ENCODE assay signal across 8 cellular contexts in genomic region chr1:181159451-181160151, GRCh38.
DNase-seq lines count a peak whose midpoint lies in the region; ATAC-seq and TF ChIP-seq lines count a peak whose summit lies in the region.

No MANE protein-coding gene starts in this region.

- H3K9me3 ChIP-seq in BLaER1: peaks cover 34% of the 10 kb centered on the region

- H3K4me1 ChIP-seq in BLaER1: peaks cover 19% of the 10 kb centered on the region

- TF ChIP-seq POLR2A in NB4 (IDR thresholded peaks at IDR 0.05; ENCODE audit: extremely low read depth, insufficient read length): no peak

- no peak overlapping the region for H3K9ac ChIP-seq in BLaER1

- H3K4me2 ChIP-seq in BLaER1: peak overlapping the region; percentile 77

- peak overlapping the region; percentile 79 for H3K27ac Mint-ChIP-seq in activated T-cell treated with anti-CD3 and anti-CD28 coated beads, Interleukin-2, amount 50 U/mL, for 24 hours

- peaks cover 37% of the 10 kb centered on the region for H3K4me1 Mint-ChIP-seq in activated T-cell treated with anti-CD3 and anti-CD28 coated beads, Interleukin-2, amount 50 U/mL, for 24 hours (ENCODE audit: low read depth)

- peaks cover 2% of the 10 kb centered on the region for H3K36me3 Mint-ChIP-seq in activated T-cell treated with anti-CD3 and anti-CD28 coated beads, Interleukin-2, amount 50 U/mL, for 24 hours (ENCODE audit: low read depth)

- H3K36me3 ChIP-seq in BLaER1: no peaks in the 10 kb centered on the region

- DNase-seq in NB4 (ENCODE audit: low read depth) (peak; percentile 58), iris pigment epithelial cell (ENCODE audit: low read depth) (peak; percentile 50), SIG-M5 (lab: John Stamatoyannopoulos, UW) (no peak)
- peak; percentile 63 for DNase-seq in activated T-cell treated with anti-CD3 and anti-CD28 coated beads, Interleukin-2, amount 50 U/mL, for 24 hours

- peaks cover 22% of the 10 kb centered on the region for H3K9me3 Mint-ChIP-seq in activated T-cell treated with anti-CD3 and anti-CD28 coated beads, Interleukin-2, amount 50 U/mL, for 24 hours

- H3K4me3 ChIP-seq in BLaER1: no peak overlapping the region
- H3K4me3 ChIP-seq in NB4 (ENCODE audit: low read depth, low read length): no peak overlapping the region

- no peaks in the 10 kb centered on the region for H4K20me1 ChIP-seq in BLaER1

- ATAC-seq in HG03571 (IDR thresholded peaks at IDR 0.05; ENCODE audit: unreplicated experiment) (no peak), GM21367 (IDR thresholded peaks at IDR 0.05; ENCODE audit: unreplicated experiment) (no peak), HG02763 (IDR thresholded peaks at IDR 0.05; ENCODE audit: unreplicated experiment) (no peak)

- TF ChIP-seq CTCF in NB4 (IDR thresholded peaks at IDR 0.05; ENCODE audit: low read depth, low read length): no peak

- H3K27me3 ChIP-seq in BLaER1: no peaks in the 10 kb centered on the region

- H3K27me3 Mint-ChIP-seq in activated T-cell treated with anti-CD3 and anti-CD28 coated beads, Interleukin-2, amount 50 U/mL, for 24 hours: no peaks in the 10 kb centered on the region

- peak overlapping the region; percentile 4 for H3K4me3 Mint-ChIP-seq in activated T-cell treated with anti-CD3 and anti-CD28 coated beads, Interleukin-2, amount 50 U/mL, for 24 hours

- H3K27ac ChIP-seq in BLaER1: no peak overlapping the region
